In the genomic region with DNA sequence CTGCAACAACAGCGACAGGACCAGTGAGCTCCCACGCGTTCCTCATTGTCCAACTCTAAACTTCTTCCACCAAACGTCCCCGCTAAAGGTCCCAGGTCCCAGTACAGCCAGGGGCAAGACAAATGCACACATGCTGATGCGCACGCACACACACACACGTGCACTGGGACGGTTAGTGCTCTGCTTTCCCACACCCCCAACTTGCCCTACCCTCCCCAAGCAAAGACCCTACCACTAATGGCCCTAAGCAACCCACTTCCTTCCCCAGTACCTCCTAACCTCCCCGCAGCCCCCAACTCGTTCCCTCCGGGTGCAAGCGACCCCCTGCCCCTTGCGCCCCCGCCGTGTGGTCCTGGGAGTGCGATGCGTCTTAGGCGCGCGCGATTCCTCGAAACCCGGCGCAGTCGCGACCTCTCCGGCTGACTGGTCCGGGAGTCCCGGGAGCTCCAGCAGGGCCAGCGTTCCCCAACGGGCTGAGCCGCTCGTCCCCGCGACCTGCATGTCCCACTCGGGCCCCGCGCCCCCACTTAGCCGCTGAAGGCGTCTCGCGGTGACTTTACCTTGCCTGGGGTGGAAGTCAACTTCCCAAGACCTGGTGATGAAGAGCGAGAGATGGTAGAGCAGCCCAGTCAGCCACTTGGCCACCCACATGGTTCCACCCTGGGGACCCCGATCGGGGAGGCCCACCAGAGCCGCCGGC, we compare ENCODE assay signal across 10 cellular contexts. TPM values are rescaled to one million over a fixed set of nuclear protein-coding genes. Genes with fewer than 3 reads are reported as not detected.
DNase-seq lines count a peak whose midpoint lies in the region; ATAC-seq and TF ChIP-seq lines count a peak whose summit lies in the region.
"Had no signal": no experiment of that assay in that cellular context is flagged by ENCODE, and none has a peak within 500 bp of the region (broad histone marks: within the 10 kb centered on the region; RNA-seq: fewer than 3 reads in every experiment).

No MANE protein-coding gene starts in this region.

- no peak overlapping the region for H3K4ac ChIP-seq in trophoblast cell (ENCODE audit: low read depth, low read length)

- H3K79me2 ChIP-seq in trophoblast cell (ENCODE audit: control insufficient read depth, insufficient read depth, low read length, poor library complexity): peaks cover 3% of the 10 kb centered on the region

- no peak for TF ChIP-seq CTCF in GM13976 (IDR thresholded peaks at IDR 0.05; ENCODE audit: borderline replicate concordance, control extremely low read depth, extremely low read depth, insufficient read depth, missing control alignments)

- H3K23ac ChIP-seq in trophoblast cell (ENCODE audit: low read length): peak overlapping the region; percentile 18

- H3K4me3 ChIP-seq in iPS-11a (ENCODE audit: low read depth, low read length) (peak overlapping the region; percentile 72), trophoblast cell (ENCODE audit: low read depth, low read length) (peak overlapping the region; percentile 76)

- peak; percentile 26 for DNase-seq in GM13976 (ENCODE audit: low spot score)
- no peak for DNase-seq in trophoblast cell
- no peak for DNase-seq in hepatic stellate cell (ENCODE audit: low spot score)
- DNase-seq: stimulated activated CD8-positive, alpha-beta memory T cell treated with anti-CD3 and anti-CD28 coated beads, Interleukin-4, amount 100 ng/mL, for 48 hours had no signal

- no peaks in the 10 kb centered on the region for H3K79me1 ChIP-seq in trophoblast cell (ENCODE audit: low read length)

- H4K8ac ChIP-seq in trophoblast cell (ENCODE audit: low read depth, low read length): no peak overlapping the region

- H2BK12ac ChIP-seq in trophoblast cell (ENCODE audit: low read length): no peak overlapping the region

- H4K91ac ChIP-seq in trophoblast cell (ENCODE audit: low read depth, low read length): no peak overlapping the region

- in situ Hi-C loops in GM13976 (cut with MboI; ENCODE audit: low sequenced_read_pairs, unreplicated experiment): no loop called here

- no peak overlapping the region for H2AK5ac ChIP-seq in trophoblast cell (ENCODE audit: low read length)

- ATAC-seq in SK-N-SH treated with all-trans-retinoic acid at 6 μM for 48 hours (peak; percentile 19; the same call in 1 of the 3 replicates), HG02885 (IDR thresholded peaks at IDR 0.05; ENCODE audit: poor library complexity, unreplicated experiment) (no peak), GM21576 (IDR thresholded peaks at IDR 0.05; ENCODE audit: unreplicated experiment) (no peak), HG03457 (IDR thresholded peaks at IDR 0.05; ENCODE audit: unreplicated experiment) (no peak)

- peaks cover 16 to 20% of the 10 kb centered on the region in 2 experiments for H3K4me1 ChIP-seq in trophoblast cell (ENCODE audit: control insufficient read depth in 1 of 2, insufficient read depth in 2 of 2, low read length in 2 of 2)

- H3K9ac ChIP-seq in trophoblast cell (ENCODE audit: low read length): no peak overlapping the region

- peaks cover 13% of the 10 kb centered on the region for H3K27me3 ChIP-seq in trophoblast cell (ENCODE audit: insufficient read depth, low read length)

- peak overlapping the region; percentile 39 for H3K18ac ChIP-seq in trophoblast cell (ENCODE audit: low read length)

- no peaks in the 10 kb centered on the region for H3K9me3 ChIP-seq in trophoblast cell (ENCODE audit: insufficient read depth, low read depth, low read length)

- H3K27ac ChIP-seq in trophoblast cell (ENCODE audit: low read depth, low read length): no peak overlapping the region
- H3K27ac ChIP-seq: VCaP had no signal

- H2BK5ac ChIP-seq in trophoblast cell (ENCODE audit: low read depth, low read length, poor library complexity): no peak overlapping the region

- peak overlapping the region; percentile 96 for H3K4me2 ChIP-seq in trophoblast cell (ENCODE audit: low read length)

- no peak overlapping the region for H3K14ac ChIP-seq in trophoblast cell (ENCODE audit: low read length)

- WGBS in trophoblast cell (ENCODE audit: extremely low coverage, insufficient coverage, insufficient read length): no CpG with 5 or more reads among the region's 48 CpGs

- peak overlapping the region; percentile 96 for H2AFZ ChIP-seq in trophoblast cell (ENCODE audit: insufficient read depth, low read length, poor library complexity)

- no peak overlapping the region for H2BK120ac ChIP-seq in trophoblast cell (ENCODE audit: insufficient read depth, low read length, poor library complexity)

- no peaks in the 10 kb centered on the region for H3K36me3 ChIP-seq in trophoblast cell (ENCODE audit: control insufficient read depth in 1 of 2, insufficient read depth in 2 of 2, low read length in 2 of 2)

- no peak overlapping the region for H4K12ac ChIP-seq in trophoblast cell (ENCODE audit: low read depth, low read length)

TF ChIP-seq in SK-N-SH treated with all-trans-retinoic acid at 6 μM for 48 hours, 23 proteins besides CTCF, POLR2A, EP300 and RAD21:
- no peak for TF ChIP-seq CSDC2 (CRISPR knock-in tag; IDR thresholded peaks at IDR 0.05)
- no peak for TF ChIP-seq TOX (CRISPR knock-in tag; IDR thresholded peaks at IDR 0.05; ENCODE audit: borderline replicate concordance)
- TF ChIP-seq, protein P1, sequence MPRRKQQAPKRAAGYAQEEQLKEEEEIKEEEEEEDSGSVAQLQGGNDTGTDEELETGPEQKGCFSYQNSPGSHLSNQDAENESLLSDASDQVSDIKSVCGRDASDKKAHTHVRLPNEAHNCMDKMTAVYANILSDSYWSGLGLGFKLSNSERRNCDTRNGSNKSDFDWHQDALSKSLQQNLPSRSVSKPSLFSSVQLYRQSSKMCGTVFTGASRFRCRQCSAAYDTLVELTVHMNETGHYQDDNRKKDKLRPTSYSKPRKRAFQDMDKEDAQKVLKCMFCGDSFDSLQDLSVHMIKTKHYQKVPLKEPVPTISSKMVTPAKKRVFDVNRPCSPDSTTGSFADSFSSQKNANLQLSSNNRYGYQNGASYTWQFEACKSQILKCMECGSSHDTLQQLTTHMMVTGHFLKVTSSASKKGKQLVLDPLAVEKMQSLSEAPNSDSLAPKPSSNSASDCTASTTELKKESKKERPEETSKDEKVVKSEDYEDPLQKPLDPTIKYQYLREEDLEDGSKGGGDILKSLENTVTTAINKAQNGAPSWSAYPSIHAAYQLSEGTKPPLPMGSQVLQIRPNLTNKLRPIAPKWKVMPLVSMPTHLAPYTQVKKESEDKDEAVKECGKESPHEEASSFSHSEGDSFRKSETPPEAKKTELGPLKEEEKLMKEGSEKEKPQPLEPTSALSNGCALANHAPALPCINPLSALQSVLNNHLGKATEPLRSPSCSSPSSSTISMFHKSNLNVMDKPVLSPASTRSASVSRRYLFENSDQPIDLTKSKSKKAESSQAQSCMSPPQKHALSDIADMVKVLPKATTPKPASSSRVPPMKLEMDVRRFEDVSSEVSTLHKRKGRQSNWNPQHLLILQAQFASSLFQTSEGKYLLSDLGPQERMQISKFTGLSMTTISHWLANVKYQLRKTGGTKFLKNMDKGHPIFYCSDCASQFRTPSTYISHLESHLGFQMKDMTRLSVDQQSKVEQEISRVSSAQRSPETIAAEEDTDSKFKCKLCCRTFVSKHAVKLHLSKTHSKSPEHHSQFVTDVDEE (CRISPR knock-in tag; IDR thresholded peaks at IDR 0.05): no peak
TF ChIP-seq in SK-N-SH treated with all-trans-retinoic acid at 6 μM for 48 hours: peak in this region for 0.

RNA-seq across cellular contexts. Expression of a gene that starts 0.6 kb away (rescaled TPM):
- 20.3 and 21.5 TPM in 2 replicates for polyA plus RNA-seq in trophoblast cell (2013)
